ENCODE assay signal across 13 cellular contexts in the genomic region with DNA sequence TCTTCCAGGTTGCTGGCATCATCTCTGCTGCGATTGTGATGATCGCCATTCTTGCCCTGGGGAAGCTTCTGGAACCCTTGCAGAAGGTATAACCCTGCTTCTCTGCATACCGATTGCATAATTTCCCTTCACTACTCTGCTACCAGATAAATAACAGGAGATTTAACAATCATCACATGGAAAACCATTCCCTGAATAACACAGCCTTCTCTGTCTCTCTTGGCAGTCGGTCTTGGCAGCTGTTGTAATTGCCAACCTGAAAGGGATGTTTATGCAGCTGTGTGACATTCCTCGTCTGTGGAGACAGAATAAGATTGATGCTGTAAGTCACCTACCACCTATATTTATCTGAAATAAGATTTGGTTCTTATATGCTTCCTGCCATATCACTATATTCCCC. TPM values are rescaled to one million over a fixed set of nuclear protein-coding genes. Genes with fewer than 3 reads are reported as not detected.
DNase-seq lines count a peak whose midpoint lies in the region; ATAC-seq and TF ChIP-seq lines count a peak whose summit lies in the region.
"Had no signal": no experiment of that assay in that cellular context is flagged by ENCODE, and none has a peak within 500 bp of the region (broad histone marks: within the 10 kb centered on the region; RNA-seq: fewer than 3 reads in every experiment).

No MANE protein-coding gene starts in this region.

- no peak overlapping the region for H3K9ac ChIP-seq in PC-3 (ENCODE audit: low read length)

- no peaks in the 10 kb centered on the region for H3K36me3 ChIP-seq in PC-3 (ENCODE audit: low read depth, low read length)
- H3K36me3 ChIP-seq: spleen, suprapubic skin had no signal

- no peak overlapping the region for H2AFZ ChIP-seq in PC-3 (ENCODE audit: low read length)

- POLR2A ChIA-PET in MCF 10A (lab: Yijun Ruan, JAX) = interaction anchor here (1.0 to 3.0 kb wide), 2 partner anchors 19 to 101 kb away, joined by 3 to 9 read pairs; no protein-coding TSS in a partner anchor
- POLR2A ChIA-PET in PC-3 (lab: Charles Lee; ENCODE audit: unreplicated experiment) = no interaction called here

- H3K27me3 Mint-ChIP-seq in MCF 10A (ENCODE audit: insufficient read depth, unreplicated experiment) = no peaks in the 10 kb centered on the region

- CTCF ChIA-PET in MCF 10A (lab: Yijun Ruan, JAX) (interaction anchor here (1.7 kb wide), 1 partner anchor 231 kb away, joined by 4 read pairs; no protein-coding TSS in a partner anchor), PC-3 (lab: Charles Lee) (no interaction called here)

- DNase-seq in Right ventricle myocardium superior (no peak), cardiac septum (ENCODE audit: low spot score) (no peak), MCF 10A (ENCODE audit: unreplicated experiment) (peak; percentile 37), inferior parietal cortex (ENCODE audit: extremely low spot score) (peak; percentile 55), NCI-H774 (lab: John Stamatoyannopoulos, UW) (no peak), PC-3 (no peak), NOMO-1 (lab: John Stamatoyannopoulos, UW; ENCODE audit: unreplicated experiment in 2 of 2) (no peak)
- DNase-seq: effector memory CD4-positive, alpha-beta T cell; RPMI8226; spleen had no signal

- no peaks in the 10 kb centered on the region for H3F3A ChIP-seq in PC-3 (ENCODE audit: low read length, unreplicated experiment)

- H3K4me1 Mint-ChIP-seq in MCF 10A (ENCODE audit: insufficient read depth, unreplicated experiment) = peaks cover 20% of the 10 kb centered on the region

- peaks cover 6% of the 10 kb centered on the region; the same call in 1 of the 2 replicates for H3K4me1 ChIP-seq in PC-3 (ENCODE audit: insufficient read depth, low read length)

- ATAC-seq in Right ventricle myocardium superior (ENCODE audit: poor library complexity) (peak; percentile 75), PC-3 (no peak), GM21515 (IDR thresholded peaks at IDR 0.05; ENCODE audit: unreplicated experiment) (no peak)

- H3K4me2 ChIP-seq in PC-3 (ENCODE audit: low read length) = no peak overlapping the region

- no peak overlapping the region for H3K4me3 ChIP-seq in PC-3 (ENCODE audit: low read length)
- H3K4me3 ChIP-seq: spleen, suprapubic skin had no signal

- BruUV-seq in MCF 10A (replicated peaks; lab: Mats Ljungman, UMichigan) = no TSS peak
- BruUV-seq in PC-3 (replicated peaks; lab: Mats Ljungman, UMichigan) = no TSS peak

- no peak for TF ChIP-seq CTCF in MCF 10A (IDR thresholded peaks at IDR 0.05; ENCODE audit: unreplicated experiment)
- no peak for TF ChIP-seq CTCF in PC-3 (conservative IDR thresholded peaks at IDR 0.05; ENCODE audit: low read depth, low read length)

- H3K9me3 Mint-ChIP-seq in MCF 10A (ENCODE audit: unreplicated experiment) = no peaks in the 10 kb centered on the region

- no peaks in the 10 kb centered on the region for H3K9me3 ChIP-seq in PC-3 (ENCODE audit: low read length)
- H3K9me3 ChIP-seq: spleen, suprapubic skin had no signal

- intact Hi-C loops in Right ventricle myocardium superior (cut with DNase I) (no loop called here), cardiac septum (cut with DNase I) (no loop called here), MCF 10A (cut with micrococcal nuclease) (no loop called here), PC-3 (cut with micrococcal nuclease) (no loop called here)

- no peaks in the 10 kb centered on the region for H3K36me3 Mint-ChIP-seq in MCF 10A (ENCODE audit: insufficient read depth, unreplicated experiment)

- H3K27me3 ChIP-seq in PC-3 (ENCODE audit: low read length) = no peaks in the 10 kb centered on the region
- H3K27me3 ChIP-seq: spleen, suprapubic skin had no signal

- H3K79me2 ChIP-seq in PC-3 (ENCODE audit: low read length) = no peaks in the 10 kb centered on the region

- no peak overlapping the region for H3K27ac Mint-ChIP-seq in MCF 10A (ENCODE audit: low read depth, unreplicated experiment)

- no peak overlapping the region for H3K4me3 Mint-ChIP-seq in MCF 10A (ENCODE audit: unreplicated experiment)

- H4K20me1 ChIP-seq in PC-3 (ENCODE audit: low read length) = no peaks in the 10 kb centered on the region

- H3K9me2 ChIP-seq in PC-3 (replicated peaks; ENCODE audit: low read length) = no peaks in the 10 kb centered on the region

- no peak overlapping the region for H3K27ac ChIP-seq in PC-3 (ENCODE audit: low read length)
- H3K27ac ChIP-seq: HL-60, spleen, suprapubic skin had no signal

RNA-seq across cellular contexts. Expression of a gene that starts 33.8 kb away (rescaled TPM):
- total RNA-seq in Right ventricle myocardium superior (0.46 TPM), cardiac septum (1.5 TPM), MCF 10A (2022) (0.21 and 0.52 TPM in 2 replicates), PC-3 (2014; rRNA removed) (not detected in 2 replicates)

RNA-seq across cellular contexts. Expression of a gene that starts 49.5 kb away (rescaled TPM):
- total RNA-seq in Right ventricle myocardium superior = 18.9 TPM
- total RNA-seq in cardiac septum = 24.1 TPM
- 34.5 and 39.7 TPM in 2 replicates for total RNA-seq in MCF 10A (2022)
- total RNA-seq in PC-3 (2014; rRNA removed) = 10.6 and 10.7 TPM in 2 replicates

Comparison
In these comparisons a context has a peak if more than half of its experiments do, and no peak if none do; other contexts are left out.
1. DNase-seq: peak in MCF 10A (single experiment) and inferior parietal cortex (single experiment); none in Right ventricle myocardium superior (single experiment), cardiac septum (single experiment), NCI-H774 (single experiment), PC-3 (single experiment) and NOMO-1 (0 of 2).